In genomic region chr3:187743195-187744141, GRCh38 we compare ENCODE assay signal across 8 cellular contexts. TPM values are rescaled to one million over a fixed set of nuclear protein-coding genes. Genes with fewer than 3 reads are reported as not detected.
A peak's percentile ranks its signal among the peaks of the same experiment; 100 is the strongest.
DNase-seq lines count a peak whose midpoint lies in the region; ATAC-seq, FAIRE-seq and TF ChIP-seq lines count a peak whose summit lies in the region.

No MANE protein-coding gene starts in this region.

- in situ Hi-C loops in mammary epithelial cell (cut with MboI; ENCODE audit: low sequenced_read_pairs in 2 of 2), result loop anchor here (5.0 to 25.0 kb wide), 9 partner anchors 301 to 1401 kb away; no protein-coding TSS in a partner anchor

- H3K4me2 ChIP-seq in mammary epithelial cell (ENCODE audit: insufficient read depth, low read depth, low read length), result peak overlapping the region; percentile 100

- H3K4me1 ChIP-seq in mammary epithelial cell (ENCODE audit: insufficient read depth, low read length) (peaks cover 45% of the 10 kb centered on the region), kidney (ENCODE audit: control insufficient read depth in 1 of 2, insufficient read depth in 1 of 2, low read depth in 1 of 2, low read length in 2 of 2) (peaks cover 8 to 18% of the 10 kb centered on the region in 2 donors)

- H4K20me1 ChIP-seq in mammary epithelial cell (ENCODE audit: insufficient read depth, low read length), result no peaks in the 10 kb centered on the region

- CTCF ChIA-PET in mammary epithelial cell (lab: Charles Lee; ENCODE audit: low non-redundant PET), result no interaction called here

- H3K9me3 ChIP-seq in mammary epithelial cell (replicated peaks; ENCODE audit: insufficient read depth, low read length) (no peaks in the 10 kb centered on the region), kidney (ENCODE audit: control insufficient read depth in 1 of 2, low read length in 2 of 2) (no peaks in the 10 kb centered on the region)

- H3K36me3 ChIP-seq in mammary epithelial cell (ENCODE audit: insufficient read depth, low read length) (no peaks in the 10 kb centered on the region), kidney (ENCODE audit: control insufficient read depth in 1 of 2, insufficient read depth in 2 of 2, low read length in 2 of 2) (no peaks in the 10 kb centered on the region)

- peak; percentile 46 to 63 (median 50) for DNase-seq in activated CD4-positive, CD25-positive, alpha-beta regulatory T cell (lab: John Stamatoyannopoulos, UW)
- DNase-seq in T-helper 2 cell, result peak in 4 of 5 experiments; percentile 15 to 75 (median 42)
- peak; percentile 35 for DNase-seq in mammary epithelial cell
- DNase-seq in kidney, result peak; percentile 92
- peak; percentile 16 to 54 for DNase-seq in stimulated activated CD4-positive, alpha-beta T cell treated with anti-CD3 and anti-CD28 coated beads, Interleukin-15, amount 100 ng/mL, for 1 hour (ENCODE audit: low read depth in 1 of 2, low spot score in 1 of 2)

- no peak for FAIRE-seq in kidney (lab: Jason Lieb, UNC)

- peak overlapping the region; percentile 67 to 98 (median 78) for H3K4me3 ChIP-seq in mammary epithelial cell (replicated peaks in 1 of 3; ENCODE audit: insufficient read depth in 1 of 3, low read depth in 2 of 3, low read length in 3 of 3)
- H3K4me3 ChIP-seq in kidney (ENCODE audit: low read length in 2 of 2), result peak overlapping the region; percentile 73 to 93

- H3K9ac ChIP-seq in mammary epithelial cell (ENCODE audit: insufficient read depth, low read length) (peak overlapping the region; percentile 99), kidney (ENCODE audit: low read length in 2 of 2) (peak overlapping the region; percentile 94 to 98)

- peak overlapping the region; percentile 82 for H2AFZ ChIP-seq in mammary epithelial cell (ENCODE audit: low read depth, low read length)

- peaks cover 55% of the 10 kb centered on the region for H3K79me2 ChIP-seq in mammary epithelial cell (ENCODE audit: insufficient read depth, low read length)

- TF ChIP-seq CTCF in mammary epithelial cell (conservative IDR thresholded peaks at IDR 0.05 in 1 of 2, IDR thresholded peaks at IDR 0.05 in 1 of 2; ENCODE audit: extremely low read depth in 1 of 2, insufficient read depth in 1 of 2, low read depth in 1 of 2, low read length in 2 of 2) (no peak), kidney (IDR thresholded peaks at IDR 0.05; ENCODE audit: borderline replicate concordance, extremely low read depth, insufficient read depth) (no peak)

- H3K27me3 ChIP-seq in mammary epithelial cell (ENCODE audit: insufficient read depth, low read length), result no peaks in the 10 kb centered on the region

- intact Hi-C loops in mammary epithelial cell (cut with micrococcal nuclease), result loop anchor here (2.0 to 10.0 kb wide), 10 partner anchors 243 to 929 kb away; no protein-coding TSS in a partner anchor
- intact Hi-C loops in kidney (cut with DNase I), result loop anchor here (5.0 to 10.0 kb wide), 2 partner anchors 301 to 1209 kb away; no protein-coding TSS in a partner anchor

- H3K27ac ChIP-seq in mammary epithelial cell (ENCODE audit: insufficient read depth, low read depth, low read length) (peak overlapping the region; percentile 100), kidney (ENCODE audit: low read depth in 2 of 2, low read length in 2 of 2) (peak overlapping the region; percentile 99)

- dilution Hi-C loops in mammary epithelial cell (cut with HindIII; ENCODE audit: low sequenced_read_pairs), result loop anchor here (5.0 to 25.0 kb wide), 6 partner anchors 319 to 1394 kb away; partner anchors contain the start of gene LPP

- no peak for ATAC-seq in activated CD4-positive, CD25-positive, alpha-beta regulatory T cell treated with anti-CD3 and anti-CD28 coated beads, Interleukin-2, amount 50 U/mL, for 24 hours
- ATAC-seq in HG03571 (IDR thresholded peaks at IDR 0.05; ENCODE audit: unreplicated experiment) (no peak), GM19351 (IDR thresholded peaks at IDR 0.05; ENCODE audit: unreplicated experiment) (no peak)

- WGBS in mammary epithelial cell (ENCODE audit: low coverage, missing lambda C conversion rate), result 3% methylated on average over 29 of the region's 45 CpGs

- BruUV-seq in mammary epithelial cell (replicated peaks; lab: Mats Ljungman, UMichigan), result no TSS peak

RNA-seq across cellular contexts. Expression of gene BCL6, which starts 1.8 kb away (rescaled TPM):
- total RNA-seq in mammary epithelial cell, result 10 to 100 TPM; 14.0 to 26.8 TPM
- polyA plus RNA-seq in mammary epithelial cell, result 3.9 TPM
- 8.4 TPM for polyA minus RNA-seq in mammary epithelial cell
- total RNA-seq in kidney, result 110 TPM
- 7.3 TPM for polyA plus RNA-seq in kidney (ENCODE audit: insufficient read depth, low read depth, low replicate concordance)

RNA-seq across cellular contexts. Expression of gene RTP2, which starts 41.1 kb away (rescaled TPM):
- total RNA-seq in mammary epithelial cell (not detected), kidney (not detected)
- polyA plus RNA-seq in mammary epithelial cell (not detected), kidney (ENCODE audit: insufficient read depth, low read depth, low replicate concordance) (not detected)
- not detected for polyA minus RNA-seq in mammary epithelial cell

Comparison
In these comparisons a context has a peak if more than half of its experiments do, and no peak if none do; other contexts are left out.
1. DNase-seq: peak in every context shown above with its lines; median percentile 92 in kidney; 50 in activated CD4-positive, CD25-positive, alpha-beta regulatory T cell; 42 in T-helper 2 cell; 35 in mammary epithelial cell; 35 in stimulated activated CD4-positive, alpha-beta T cell treated with anti-CD3 and anti-CD28 coated beads, Interleukin-15, amount 100 ng/mL, for 1 hour.